Comparison of ENCODE assay signal across 9 cellular contexts in the genomic region with DNA sequence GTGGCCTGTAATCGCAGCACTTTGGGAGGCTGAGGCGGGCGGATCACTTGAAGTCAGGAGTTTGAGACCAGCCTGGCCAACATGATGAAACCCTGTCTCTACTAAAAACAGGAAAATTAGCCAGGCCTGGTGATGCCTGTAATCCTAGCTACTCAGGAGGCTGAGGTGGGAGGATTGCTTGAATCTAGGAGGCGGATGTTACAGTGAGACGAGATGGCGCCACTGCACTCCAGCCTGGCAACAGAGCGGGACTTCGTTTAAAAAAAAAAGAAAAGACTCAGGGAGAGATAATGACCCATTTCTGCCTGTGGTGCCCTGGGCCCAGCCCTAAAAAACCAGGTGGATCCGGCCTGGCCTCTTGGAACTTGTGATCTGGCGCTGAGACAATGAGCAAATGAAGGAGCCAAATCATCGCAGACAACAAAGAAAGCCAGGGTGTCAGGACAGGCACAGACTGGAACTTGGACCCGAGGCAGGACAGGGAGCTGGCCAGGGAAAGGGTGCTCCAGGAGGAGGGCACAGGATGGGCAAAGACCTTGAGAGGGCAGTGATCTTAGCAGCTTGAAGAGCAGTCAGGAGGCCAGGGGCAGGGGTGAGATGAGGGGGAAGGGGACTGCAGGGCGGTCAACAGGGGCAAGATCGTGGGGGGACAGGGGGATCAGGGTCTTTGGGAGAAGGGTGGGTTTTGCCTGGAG. TPM values are rescaled to one million over a fixed set of nuclear protein-coding genes. Genes with fewer than 3 reads are reported as not detected.
DNase-seq lines count a peak whose midpoint lies in the region; ATAC-seq and TF ChIP-seq lines count a peak whose summit lies in the region.
"Had no signal": no experiment of that assay in that cellular context is flagged by ENCODE, and none has a peak within 500 bp of the region (broad histone marks: within the 10 kb centered on the region; RNA-seq: fewer than 3 reads in every experiment).

No MANE protein-coding gene starts in this region.

- H3K14ac ChIP-seq in H9 (ENCODE audit: insufficient read depth, low read length): no peak overlapping the region

- no peaks in the 10 kb centered on the region; a peak in 1 of 7 replicates for H3K36me3 Mint-ChIP-seq in H9 (ENCODE audit: insufficient read depth in 1 of 3, low read depth in 3 of 3)
- H3K36me3 Mint-ChIP-seq in naive thymus-derived CD4-positive, alpha-beta T cell: peaks cover 0 to 32% (median 0%) of the 10 kb centered on the region in 5 donors

- peak overlapping the region in 3 of 10 experiments; percentile 59 to 62 (median 60); a peak in 5 of 20 replicates for H3K4me3 ChIP-seq in BLaER1 treated with 17β-estradiol and CSF1 and Interleukin-3, amounts not matched to agents 10 nM and 100 nM
- no peak overlapping the region for H3K4me3 ChIP-seq in body of pancreas
- H3K4me3 ChIP-seq in naive thymus-derived CD4-positive, alpha-beta T cell (ENCODE audit: low read length): no peak overlapping the region

- peaks cover 4% of the 10 kb centered on the region for H3K23me2 ChIP-seq in H9 (ENCODE audit: insufficient read length, low read depth, low read length, poor library complexity, severe bottlenecking)

- H3K27ac Mint-ChIP-seq in H9: peak overlapping the region in 1 of 3 experiments; percentile 77; a peak in 1 of 7 replicates
- peak overlapping the region; percentile 92 to 100 (median 97) for H3K27ac Mint-ChIP-seq in naive thymus-derived CD4-positive, alpha-beta T cell

- WGBS in H9 (ENCODE audit: extremely low coverage, insufficient read length, low lambda C conversion rate): no CpG with 5 or more reads among the region's 14 CpGs
- WGBS in body of pancreas, 2 donors: 68 to 69% methylated on average over 13 to 14 of the region's 14 CpGs

- peaks cover 72 to 78% (median 76%) of the 10 kb centered on the region in 10 experiments for H3K4me1 ChIP-seq in BLaER1 treated with 17β-estradiol and CSF1 and Interleukin-3, amounts not matched to agents 10 nM and 100 nM
- H3K4me1 ChIP-seq in H9 (ENCODE audit: insufficient read depth, low read length): no peaks in the 10 kb centered on the region
- peaks cover 5% of the 10 kb centered on the region for H3K4me1 ChIP-seq in body of pancreas
- peaks cover 48 to 62% of the 10 kb centered on the region in 2 donors for H3K4me1 ChIP-seq in naive thymus-derived CD4-positive, alpha-beta T cell (ENCODE audit: control insufficient read depth in 2 of 2, insufficient read depth in 2 of 2, low read length in 2 of 2)

- peaks cover 5 to 16% of the 10 kb centered on the region in 2 experiments; a peak in 3 of 4 replicates for H3K4me1 Mint-ChIP-seq in H9
- peaks cover 43 to 71% (median 58%) of the 10 kb centered on the region in 7 donors for H3K4me1 Mint-ChIP-seq in naive thymus-derived CD4-positive, alpha-beta T cell

- peaks cover 0 to 17% (median 6%) of the 10 kb centered on the region in 11 experiments; a peak in 15 of 22 replicates for H3K36me3 ChIP-seq in BLaER1 treated with 17β-estradiol and CSF1 and Interleukin-3, amounts not matched to agents 10 nM and 100 nM
- no peaks in the 10 kb centered on the region for H3K36me3 ChIP-seq in body of pancreas (replicated peaks in 1 of 2; ENCODE audit: insufficient read depth in 1 of 2, low read depth in 2 of 2)
- peaks cover 4 to 7% (median 4%) of the 10 kb centered on the region in 3 experiments for H3K36me3 ChIP-seq in naive thymus-derived CD4-positive, alpha-beta T cell (ENCODE audit: control insufficient read depth in 2 of 3, insufficient read depth in 3 of 3, low read length in 3 of 3)

- peaks cover 33% of the 10 kb centered on the region for H3K27me3 Mint-ChIP-seq in H9 (ENCODE audit: low read depth)
- H3K27me3 Mint-ChIP-seq in naive thymus-derived CD4-positive, alpha-beta T cell: peaks cover 0 to 2% (median 0%) of the 10 kb centered on the region in 5 donors

- POLR2A ChIA-PET in naive thymus-derived CD4-positive, alpha-beta T cell (lab: Charles Lee): interaction anchor here (0.7 to 5.0 kb wide), 8 partner anchors 11 to 290 kb away, joined by 3 to 41 read pairs (median 3); partner anchors contain the start of genes FCHO1 and RPL18A

- H3K79me2 ChIP-seq in H9 (ENCODE audit: insufficient read depth, low read length): no peaks in the 10 kb centered on the region

- no peak overlapping the region for H2BK5ac ChIP-seq in H9 (ENCODE audit: insufficient read length, low read length)

- intact Hi-C loops in body of pancreas (cut with DNase I) (loop anchor here (10.0 kb wide), 1 partner anchor 144 kb away; no protein-coding TSS in a partner anchor), sciatic nerve (cut with DNase I) (no loop called here)
- intact Hi-C loops in naive thymus-derived CD4-positive, alpha-beta T cell (cut with micrococcal nuclease): loop anchor here (1.0 to 5.0 kb wide), 5 partner anchors 11 to 336 kb away; partner anchors contain the start of genes MAP1S (in 1 of the 2), PGLS (in 1 of the 2) and RPL18A (in 1 of the 2)

- no peak overlapping the region for H4K91ac ChIP-seq in H9 (ENCODE audit: insufficient read length, low read depth, low read length)

- no peak overlapping the region for H2BK15ac ChIP-seq in H9 (ENCODE audit: low read depth, low read length)

- no peak for TF ChIP-seq CTCF in H9 (conservative IDR thresholded peaks at IDR 0.05)
- no peak for TF ChIP-seq CTCF in body of pancreas (IDR thresholded peaks at IDR 0.05)

- no peak overlapping the region for H3K23ac ChIP-seq in H9 (ENCODE audit: insufficient read length, low read depth, low read length)

- H4K5ac ChIP-seq in H9 (ENCODE audit: insufficient read length, low read depth, low read length): no peak overlapping the region

- CTCF ChIA-PET in naive thymus-derived CD4-positive, alpha-beta T cell (lab: Charles Lee): interaction anchor here (1.0 to 4.0 kb wide), 3 partner anchors 10 to 145 kb away, joined by 3 to 23 read pairs (median 5); partner anchors contain the start of genes CCDC124 and RPL18A

- H3K27me3 ChIP-seq in BLaER1 treated with 17β-estradiol and CSF1 and Interleukin-3, amounts not matched to agents 10 nM and 100 nM: no peaks in the 10 kb centered on the region
- no peaks in the 10 kb centered on the region for H3K27me3 ChIP-seq in H9 (ENCODE audit: insufficient read depth, low read length)
- no peaks in the 10 kb centered on the region for H3K27me3 ChIP-seq in body of pancreas
- H3K27me3 ChIP-seq in naive thymus-derived CD4-positive, alpha-beta T cell (ENCODE audit: control insufficient read depth in 2 of 2, insufficient read depth in 2 of 2, low read length in 2 of 2): no peaks in the 10 kb centered on the region

- no peak overlapping the region for H4K8ac ChIP-seq in H9 (replicated peaks; ENCODE audit: insufficient read length, low read depth, low read length)

- H3K4me3 Mint-ChIP-seq in H9: no peak overlapping the region
- H3K4me3 Mint-ChIP-seq in naive thymus-derived CD4-positive, alpha-beta T cell: peak overlapping the region; percentile 87 to 97 (median 93)

- H2BK12ac ChIP-seq in H9 (ENCODE audit: insufficient read length, low read depth, low read length): no peak overlapping the region

- H2BK120ac ChIP-seq in H9 (ENCODE audit: low read depth, low read length, poor library complexity, severe bottlenecking): no peak overlapping the region

- ATAC-seq in body of pancreas: peak; percentile 35
- ATAC-seq in naive thymus-derived CD4-positive, alpha-beta T cell: no peak
- no peak for ATAC-seq in sciatic nerve

- no peak for DNase-seq in H9
- DNase-seq in body of pancreas: no peak
- DNase-seq in naive thymus-derived CD4-positive, alpha-beta T cell: no peak
- no peak for DNase-seq in sciatic nerve (ENCODE audit: low spot score)
- DNase-seq in superior temporal gyrus (ENCODE audit: extremely low spot score): no peak
- DNase-seq in SW480 (ENCODE audit: low spot score): no peak
- no peak for DNase-seq in NCI-H1105 (lab: John Stamatoyannopoulos, UW)
- DNase-seq: NCI-H1105 treated with DMSO at 0.1 percent for 48 hours had no signal

- TF ChIP-seq POLR2A in body of pancreas (IDR thresholded peaks at IDR 0.05): no peak

- no peak overlapping the region for H2BK20ac ChIP-seq in H9 (ENCODE audit: low read depth, low read length, poor library complexity, severe bottlenecking)

- H3K9me3 ChIP-seq in BLaER1 treated with 17β-estradiol and CSF1 and Interleukin-3, amounts not matched to agents 10 nM and 100 nM (replicated peaks in 1 of 11): no peaks in the 10 kb centered on the region
- H3K9me3 ChIP-seq in H9 (ENCODE audit: control insufficient read depth, low read depth, low read length): no peaks in the 10 kb centered on the region
- H3K9me3 ChIP-seq in body of pancreas: no peaks in the 10 kb centered on the region
- no peaks in the 10 kb centered on the region for H3K9me3 ChIP-seq in naive thymus-derived CD4-positive, alpha-beta T cell (ENCODE audit: control insufficient read depth in 2 of 3, low read length in 3 of 3)

- H4K20me1 ChIP-seq in BLaER1 treated with 17β-estradiol and CSF1 and Interleukin-3, amounts not matched to agents 10 nM and 100 nM: peaks cover 0 to 24% (median 7%) of the 10 kb centered on the region in 11 experiments; a peak in 10 of 22 replicates
- H4K20me1 ChIP-seq in H9 (ENCODE audit: control insufficient read depth, insufficient read depth, insufficient read length): no peaks in the 10 kb centered on the region

- H3K56ac ChIP-seq in H9 (ENCODE audit: insufficient read length, low read depth, low read length): no peak overlapping the region

- no peak overlapping the region for H2AK5ac ChIP-seq in H9 (ENCODE audit: insufficient read length, low read length)

- H3K9me3 Mint-ChIP-seq in H9: peaks cover 2 to 5% of the 10 kb centered on the region in 2 experiments; a peak in 3 of 5 replicates
- H3K9me3 Mint-ChIP-seq in naive thymus-derived CD4-positive, alpha-beta T cell: peaks cover 0 to 5% (median 0%) of the 10 kb centered on the region in 11 donors

- H3K27ac ChIP-seq in BLaER1 treated with 17β-estradiol and CSF1 and Interleukin-3, amounts not matched to agents 10 nM and 100 nM: peak overlapping the region; percentile 85 to 98 (median 91)
- H3K27ac ChIP-seq in H9 (ENCODE audit: insufficient read length, low read depth, low read length): no peak overlapping the region
- peak overlapping the region in 2 of 4 donors; percentile 55 to 77 for H3K27ac ChIP-seq in body of pancreas
- peak overlapping the region; percentile 95 for H3K27ac ChIP-seq in naive thymus-derived CD4-positive, alpha-beta T cell (ENCODE audit: low read depth, low read length)

- no peaks in the 10 kb centered on the region for H3K79me1 ChIP-seq in H9 (ENCODE audit: insufficient read depth, low read depth, low read length, poor library complexity, severe bottlenecking)

- peak overlapping the region; percentile 82 to 92 (median 88) for H3K9ac ChIP-seq in BLaER1 treated with 17β-estradiol and CSF1 and Interleukin-3, amounts not matched to agents 10 nM and 100 nM
- H3K9ac ChIP-seq in H9 (ENCODE audit: extremely low read depth, insufficient read length, low read length): no peak overlapping the region

- H3K4ac ChIP-seq in H9 (ENCODE audit: low read depth, low read length): no peak overlapping the region

- no peak overlapping the region for H2AFZ ChIP-seq in H9 (ENCODE audit: low read length)

- no peak overlapping the region for H3T11ph ChIP-seq in H9 (ENCODE audit: low read length)

- peak overlapping the region; percentile 82 to 100 (median 93) for H3K4me2 ChIP-seq in BLaER1 treated with 17β-estradiol and CSF1 and Interleukin-3, amounts not matched to agents 10 nM and 100 nM
- H3K4me2 ChIP-seq in H9 (ENCODE audit: insufficient read depth, insufficient read length, low read length): no peak overlapping the region

- peak overlapping the region; percentile 5 for H3K18ac ChIP-seq in H9 (ENCODE audit: insufficient read length, low read depth, low read length)

RNA-seq across cellular contexts. Expression of gene JAK3, which starts 1.0 kb away (rescaled TPM):
- 3.3 and 3.5 TPM in 2 replicates for total RNA-seq in H9 (2021)
- total RNA-seq in body of pancreas: 1 to 10 TPM; 2.0 to 3.1 TPM
- 100 to 1,000 TPM; 154 to 296 (median 202) TPM for total RNA-seq in naive thymus-derived CD4-positive, alpha-beta T cell
- 100 to 1,000 TPM; 125 to 153 TPM for polyA plus RNA-seq in naive thymus-derived CD4-positive, alpha-beta T cell
- total RNA-seq in sciatic nerve: 18.4 TPM

RNA-seq across cellular contexts. Expression of gene RPL18A, which starts 11.0 kb away (rescaled TPM):
- total RNA-seq in H9 (2021): 2,837 and 2,851 TPM in 2 replicates
- 1,000 to 10,000 TPM; 1,158 to 1,588 TPM for total RNA-seq in body of pancreas
- total RNA-seq in naive thymus-derived CD4-positive, alpha-beta T cell: 1,000 to 10,000 TPM; 2,413 to 3,932 (median 3,224) TPM
- polyA plus RNA-seq in naive thymus-derived CD4-positive, alpha-beta T cell: 1,000 to 10,000 TPM; 4,242 to 4,833 TPM
- 1,112 TPM for total RNA-seq in sciatic nerve

RNA-seq across cellular contexts. Expression of gene SLC5A5, which starts 23.0 kb away (rescaled TPM):
- total RNA-seq in H9 (2021) (1.7 and 1.8 TPM in 2 replicates), body of pancreas (not detected), sciatic nerve (not detected)
- total RNA-seq in naive thymus-derived CD4-positive, alpha-beta T cell: 1 to 10 TPM; 1.2 to 4.1 (median 3.6) TPM
- 1 to 10 TPM; 2.0 to 2.9 TPM for polyA plus RNA-seq in naive thymus-derived CD4-positive, alpha-beta T cell

RNA-seq across cellular contexts. Expression of gene INSL3, which starts 27.4 kb away (rescaled TPM):
- total RNA-seq in H9 (2021): 0.61 and 0.63 TPM in 2 replicates
- total RNA-seq in body of pancreas: not detected
- 10 to 100 TPM in 1 of 5 experiments, 1 to 10 TPM in 4; 5.5 to 11.1 (median 8.2) TPM for total RNA-seq in naive thymus-derived CD4-positive, alpha-beta T cell
- 1 to 10 TPM; 2.0 to 6.0 TPM for polyA plus RNA-seq in naive thymus-derived CD4-positive, alpha-beta T cell
- total RNA-seq in sciatic nerve: not detected

RNA-seq across cellular contexts. Expression of gene B3GNT3, which starts 53.8 kb away (rescaled TPM):
- total RNA-seq in H9 (2021) (0.96 and 1.0 TPM in 2 replicates), body of pancreas (1 to 10 TPM; 2.0 to 6.0 TPM), sciatic nerve (0.58 TPM)
- under 1 TPM in 2 of 5 experiments, not detected in 3; 0.53 to 0.96 TPM for total RNA-seq in naive thymus-derived CD4-positive, alpha-beta T cell
- 1 to 10 TPM in 1 of 2 donors, under 1 TPM in 1; 0.43 to 1.0 TPM for polyA plus RNA-seq in naive thymus-derived CD4-positive, alpha-beta T cell

Comparison
In these comparisons a context has a peak if more than half of its experiments do, and no peak if none do; other contexts are left out.
1. H3K4me3 Mint-ChIP-seq: peak in naive thymus-derived CD4-positive, alpha-beta T cell (10 of 10); none in H9 (0 of 2).